1 cellular context compared by ENCODE assay signal in the genomic region with DNA sequence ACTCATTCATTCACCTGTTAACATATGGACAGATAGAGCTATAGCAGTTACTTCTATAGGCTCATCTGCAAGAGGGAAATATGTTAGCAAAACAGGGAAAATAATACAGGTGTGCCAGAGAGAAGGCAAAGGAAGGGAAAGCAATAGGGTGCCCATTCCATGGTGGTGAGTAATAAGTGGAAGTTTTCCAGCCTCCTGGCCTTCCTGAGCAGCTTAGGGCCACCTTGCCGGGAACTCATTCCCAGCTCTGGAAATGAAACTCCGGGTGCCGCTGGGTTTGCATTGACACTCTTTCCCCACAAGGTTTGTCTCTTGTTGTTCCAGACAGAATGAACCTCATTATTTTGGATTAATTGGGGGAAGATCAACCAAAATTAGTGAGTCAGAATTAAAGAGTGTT.
TF ChIP-seq lines count a peak whose summit lies in the region.

No MANE protein-coding gene starts in this region.

TF ChIP-seq in GM23338, 12 proteins besides CTCF, POLR2A, EP300 and RAD21 (continued from another document):
- TF ChIP-seq, protein P1, sequence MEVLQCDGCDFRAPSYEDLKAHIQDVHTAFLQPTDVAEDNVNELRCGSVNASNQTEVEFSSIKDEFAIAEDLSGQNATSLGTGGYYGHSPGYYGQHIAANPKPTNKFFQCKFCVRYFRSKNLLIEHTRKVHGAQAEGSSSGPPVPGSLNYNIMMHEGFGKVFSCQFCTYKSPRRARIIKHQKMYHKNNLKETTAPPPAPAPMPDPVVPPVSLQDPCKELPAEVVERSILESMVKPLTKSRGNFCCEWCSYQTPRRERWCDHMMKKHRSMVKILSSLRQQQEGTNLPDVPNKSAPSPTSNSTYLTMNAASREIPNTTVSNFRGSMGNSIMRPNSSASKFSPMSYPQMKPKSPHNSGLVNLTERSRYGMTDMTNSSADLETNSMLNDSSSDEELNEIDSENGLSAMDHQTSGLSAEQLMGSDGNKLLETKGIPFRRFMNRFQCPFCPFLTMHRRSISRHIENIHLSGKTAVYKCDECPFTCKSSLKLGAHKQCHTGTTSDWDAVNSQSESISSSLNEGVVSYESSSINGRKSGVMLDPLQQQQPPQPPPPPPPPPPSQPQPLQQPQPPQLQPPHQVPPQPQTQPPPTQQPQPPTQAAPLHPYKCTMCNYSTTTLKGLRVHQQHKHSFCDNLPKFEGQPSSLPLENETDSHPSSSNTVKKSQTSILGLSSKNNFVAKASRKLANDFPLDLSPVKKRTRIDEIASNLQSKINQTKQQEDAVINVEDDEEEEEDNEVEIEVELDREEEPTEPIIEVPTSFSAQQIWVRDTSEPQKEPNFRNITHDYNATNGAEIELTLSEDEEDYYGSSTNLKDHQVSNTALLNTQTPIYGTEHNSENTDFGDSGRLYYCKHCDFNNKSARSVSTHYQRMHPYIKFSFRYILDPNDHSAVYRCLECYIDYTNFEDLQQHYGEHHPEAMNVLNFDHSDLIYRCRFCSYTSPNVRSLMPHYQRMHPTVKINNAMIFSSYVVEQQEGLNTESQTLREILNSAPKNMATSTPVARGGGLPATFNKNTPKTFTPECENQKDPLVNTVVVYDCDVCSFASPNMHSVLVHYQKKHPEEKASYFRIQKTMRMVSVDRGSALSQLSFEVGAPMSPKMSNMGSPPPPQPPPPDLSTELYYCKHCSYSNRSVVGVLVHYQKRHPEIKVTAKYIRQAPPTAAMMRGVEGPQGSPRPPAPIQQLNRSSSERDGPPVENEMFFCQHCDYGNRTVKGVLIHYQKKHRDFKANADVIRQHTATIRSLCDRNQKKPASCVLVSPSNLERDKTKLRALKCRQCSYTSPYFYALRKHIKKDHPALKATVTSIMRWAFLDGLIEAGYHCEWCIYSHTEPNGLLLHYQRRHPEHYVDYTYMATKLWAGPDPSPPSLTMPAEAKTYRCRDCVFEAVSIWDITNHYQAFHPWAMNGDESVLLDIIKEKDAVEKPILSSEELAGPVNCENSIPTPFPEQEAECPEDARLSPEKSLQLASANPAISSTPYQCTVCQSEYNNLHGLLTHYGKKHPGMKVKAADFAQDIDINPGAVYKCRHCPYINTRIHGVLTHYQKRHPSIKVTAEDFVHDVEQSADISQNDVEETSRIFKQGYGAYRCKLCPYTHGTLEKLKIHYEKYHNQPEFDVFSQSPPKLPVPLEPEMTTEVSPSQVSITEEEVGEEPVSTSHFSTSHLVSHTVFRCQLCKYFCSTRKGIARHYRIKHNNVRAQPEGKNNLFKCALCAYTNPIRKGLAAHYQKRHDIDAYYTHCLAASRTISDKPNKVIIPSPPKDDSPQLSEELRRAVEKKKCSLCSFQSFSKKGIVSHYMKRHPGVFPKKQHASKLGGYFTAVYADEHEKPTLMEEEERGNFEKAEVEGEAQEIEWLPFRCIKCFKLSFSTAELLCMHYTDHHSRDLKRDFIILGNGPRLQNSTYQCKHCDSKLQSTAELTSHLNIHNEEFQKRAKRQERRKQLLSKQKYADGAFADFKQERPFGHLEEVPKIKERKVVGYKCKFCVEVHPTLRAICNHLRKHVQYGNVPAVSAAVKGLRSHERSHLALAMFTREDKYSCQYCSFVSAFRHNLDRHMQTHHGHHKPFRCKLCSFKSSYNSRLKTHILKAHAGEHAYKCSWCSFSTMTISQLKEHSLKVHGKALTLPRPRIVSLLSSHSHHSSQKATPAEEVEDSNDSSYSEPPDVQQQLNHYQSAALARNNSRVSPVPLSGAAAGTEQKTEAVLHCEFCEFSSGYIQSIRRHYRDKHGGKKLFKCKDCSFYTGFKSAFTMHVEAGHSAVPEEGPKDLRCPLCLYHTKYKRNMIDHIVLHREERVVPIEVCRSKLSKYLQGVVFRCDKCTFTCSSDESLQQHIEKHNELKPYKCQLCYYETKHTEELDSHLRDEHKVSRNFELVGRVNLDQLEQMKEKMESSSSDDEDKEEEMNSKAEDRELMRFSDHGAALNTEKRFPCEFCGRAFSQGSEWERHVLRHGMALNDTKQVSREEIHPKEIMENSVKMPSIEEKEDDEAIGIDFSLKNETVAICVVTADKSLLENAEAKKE (CRISPR knock-in tag; IDR thresholded peaks at IDR 0.05): no peak
